Comparison of ENCODE assay signal across 1 cellular context in genomic region chr17:37710344-37710886, GRCh38.
TF ChIP-seq lines count a peak whose summit lies in the region.

No MANE protein-coding gene starts in this region.

TF ChIP-seq in HepG2, 621 proteins besides CTCF, POLR2A, EP300 and RAD21 (continued from another document and continues in another):
- TF ChIP-seq, protein P1, sequence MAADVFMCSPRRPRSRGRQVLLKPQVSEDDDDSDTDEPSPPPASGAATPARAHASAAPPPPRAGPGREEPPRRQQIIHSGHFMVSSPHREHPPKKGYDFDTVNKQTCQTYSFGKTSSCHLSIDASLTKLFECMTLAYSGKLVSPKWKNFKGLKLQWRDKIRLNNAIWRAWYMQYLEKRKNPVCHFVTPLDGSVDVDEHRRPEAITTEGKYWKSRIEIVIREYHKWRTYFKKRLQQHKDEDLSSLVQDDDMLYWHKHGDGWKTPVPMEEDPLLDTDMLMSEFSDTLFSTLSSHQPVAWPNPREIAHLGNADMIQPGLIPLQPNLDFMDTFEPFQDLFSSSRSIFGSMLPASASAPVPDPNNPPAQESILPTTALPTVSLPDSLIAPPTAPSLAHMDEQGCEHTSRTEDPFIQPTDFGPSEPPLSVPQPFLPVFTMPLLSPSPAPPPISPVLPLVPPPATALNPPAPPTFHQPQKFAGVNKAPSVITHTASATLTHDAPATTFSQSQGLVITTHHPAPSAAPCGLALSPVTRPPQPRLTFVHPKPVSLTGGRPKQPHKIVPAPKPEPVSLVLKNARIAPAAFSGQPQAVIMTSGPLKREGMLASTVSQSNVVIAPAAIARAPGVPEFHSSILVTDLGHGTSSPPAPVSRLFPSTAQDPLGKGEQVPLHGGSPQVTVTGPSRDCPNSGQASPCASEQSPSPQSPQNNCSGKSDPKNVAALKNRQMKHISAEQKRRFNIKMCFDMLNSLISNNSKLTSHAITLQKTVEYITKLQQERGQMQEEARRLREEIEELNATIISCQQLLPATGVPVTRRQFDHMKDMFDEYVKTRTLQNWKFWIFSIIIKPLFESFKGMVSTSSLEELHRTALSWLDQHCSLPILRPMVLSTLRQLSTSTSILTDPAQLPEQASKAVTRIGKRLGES (CRISPR knock-in tag; IDR thresholded peaks at IDR 0.05; ENCODE audit: borderline replicate concordance), result no peak
- TF ChIP-seq ZNF451 (CRISPR knock-in tag; IDR thresholded peaks at IDR 0.05) (no peak), SATB2 (CRISPR knock-in tag; IDR thresholded peaks at IDR 0.05) (no peak), ZC3H13 (CRISPR knock-in tag; IDR thresholded peaks at IDR 0.05) (no peak), ZKSCAN5 (CRISPR knock-in tag; IDR thresholded peaks at IDR 0.05) (no peak), FOXO1 (CRISPR knock-in tag; IDR thresholded peaks at IDR 0.05) (peak; percentile 77), ZNF878 (CRISPR knock-in tag; IDR thresholded peaks at IDR 0.05) (no peak), STAT5B (CRISPR knock-in tag; IDR thresholded peaks at IDR 0.05) (no peak), SRSF9 (IDR thresholded peaks at IDR 0.05; ENCODE audit: borderline replicate concordance, insufficient read depth, low read depth, low read length, poor library complexity, severe bottlenecking) (no peak), KLF11 (CRISPR knock-in tag; IDR thresholded peaks at IDR 0.05) (no peak), NFIB (CRISPR knock-in tag; IDR thresholded peaks at IDR 0.05; ENCODE audit: borderline replicate concordance) (no peak), ZNF333 (CRISPR knock-in tag; IDR thresholded peaks at IDR 0.05; ENCODE audit: borderline replicate concordance) (no peak), SUZ12 (IDR thresholded peaks at IDR 0.05; ENCODE audit: low read depth, low read length) (no peak), ZNF619 (CRISPR knock-in tag; IDR thresholded peaks at IDR 0.05) (no peak), TIGD3 (CRISPR knock-in tag; IDR thresholded peaks at IDR 0.05; ENCODE audit: borderline replicate concordance) (no peak), ZNF460 (CRISPR knock-in tag; IDR thresholded peaks at IDR 0.05; ENCODE audit: borderline replicate concordance) (no peak), ZNF782 (CRISPR knock-in tag; IDR thresholded peaks at IDR 0.05; ENCODE audit: borderline replicate concordance) (no peak), DMTF1 (CRISPR knock-in tag; IDR thresholded peaks at IDR 0.05) (no peak), TBL1XR1 (IDR thresholded peaks at IDR 0.05; ENCODE audit: borderline replicate concordance, low read length, partially characterized antibody) (peak; percentile 5), ZNF781 (CRISPR knock-in tag; IDR thresholded peaks at IDR 0.05; ENCODE audit: borderline replicate concordance, not compliant biosample characterization) (no peak), AKNA (CRISPR knock-in tag; IDR thresholded peaks at IDR 0.05; ENCODE audit: borderline replicate concordance) (no peak), ZNF318 (CRISPR knock-in tag; IDR thresholded peaks at IDR 0.05) (no peak), HOMEZ (CRISPR knock-in tag; IDR thresholded peaks at IDR 0.05; ENCODE audit: low read depth) (no peak), TEAD3 (CRISPR knock-in tag; optimal IDR thresholded peaks at IDR 0.05; ENCODE audit: borderline replicate concordance) (no peak), MLLT10 (CRISPR knock-in tag; IDR thresholded peaks at IDR 0.05) (no peak), TAF15 (IDR thresholded peaks at IDR 0.05; ENCODE audit: low read depth, low read length, poor library complexity, severe bottlenecking) (no peak)
- TF ChIP-seq, protein P2, sequence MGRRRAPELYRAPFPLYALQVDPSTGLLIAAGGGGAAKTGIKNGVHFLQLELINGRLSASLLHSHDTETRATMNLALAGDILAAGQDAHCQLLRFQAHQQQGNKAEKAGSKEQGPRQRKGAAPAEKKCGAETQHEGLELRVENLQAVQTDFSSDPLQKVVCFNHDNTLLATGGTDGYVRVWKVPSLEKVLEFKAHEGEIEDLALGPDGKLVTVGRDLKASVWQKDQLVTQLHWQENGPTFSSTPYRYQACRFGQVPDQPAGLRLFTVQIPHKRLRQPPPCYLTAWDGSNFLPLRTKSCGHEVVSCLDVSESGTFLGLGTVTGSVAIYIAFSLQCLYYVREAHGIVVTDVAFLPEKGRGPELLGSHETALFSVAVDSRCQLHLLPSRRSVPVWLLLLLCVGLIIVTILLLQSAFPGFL (CRISPR knock-in tag; IDR thresholded peaks at IDR 0.05), result no peak
- TF ChIP-seq, protein P3, sequence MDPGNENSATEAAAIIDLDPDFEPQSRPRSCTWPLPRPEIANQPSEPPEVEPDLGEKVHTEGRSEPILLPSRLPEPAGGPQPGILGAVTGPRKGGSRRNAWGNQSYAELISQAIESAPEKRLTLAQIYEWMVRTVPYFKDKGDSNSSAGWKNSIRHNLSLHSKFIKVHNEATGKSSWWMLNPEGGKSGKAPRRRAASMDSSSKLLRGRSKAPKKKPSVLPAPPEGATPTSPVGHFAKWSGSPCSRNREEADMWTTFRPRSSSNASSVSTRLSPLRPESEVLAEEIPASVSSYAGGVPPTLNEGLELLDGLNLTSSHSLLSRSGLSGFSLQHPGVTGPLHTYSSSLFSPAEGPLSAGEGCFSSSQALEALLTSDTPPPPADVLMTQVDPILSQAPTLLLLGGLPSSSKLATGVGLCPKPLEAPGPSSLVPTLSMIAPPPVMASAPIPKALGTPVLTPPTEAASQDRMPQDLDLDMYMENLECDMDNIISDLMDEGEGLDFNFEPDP (CRISPR knock-in tag; conservative IDR thresholded peaks at IDR 0.05), result no peak
